19 cellular contexts compared by ENCODE assay signal in the genomic region with DNA sequence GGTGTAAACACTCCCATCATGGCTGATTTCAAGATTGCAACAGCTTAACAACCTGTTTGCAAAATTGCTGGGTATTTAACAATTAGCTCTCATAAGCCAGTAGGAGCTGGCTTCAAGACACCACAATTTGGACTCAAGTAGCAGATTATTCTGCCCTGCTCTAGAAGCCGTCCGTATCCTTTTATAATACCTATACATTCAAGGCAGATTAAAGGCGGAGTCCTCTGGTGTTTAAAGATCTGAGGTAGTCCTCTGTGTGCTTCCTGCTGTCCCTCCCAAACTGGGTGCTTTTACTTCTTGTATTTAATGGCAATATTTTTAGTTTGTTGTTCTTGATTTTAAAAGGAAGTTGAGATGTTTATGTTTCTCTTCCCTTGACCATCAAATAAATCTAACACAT.
DNase-seq lines count a peak whose midpoint lies in the region; ATAC-seq and TF ChIP-seq lines count a peak whose summit lies in the region.
"Had no signal": no experiment of that assay in that cellular context is flagged by ENCODE, and none has a peak within 500 bp of the region (broad histone marks: within the 10 kb centered on the region; RNA-seq: fewer than 3 reads in every experiment).

No MANE protein-coding gene starts in this region.

- intact Hi-C loops in left colon (cut with DNase I, micrococcal nuclease) = no loop called here
- intact Hi-C loops in Right ventricle myocardium superior (cut with DNase I) = no loop called here

- no peak for TF ChIP-seq POLR2A in NB4 (IDR thresholded peaks at IDR 0.05; ENCODE audit: extremely low read depth, insufficient read length)

- no peak for TF ChIP-seq CTCF in NB4 (IDR thresholded peaks at IDR 0.05; ENCODE audit: low read depth, low read length)

- ATAC-seq in left colon (peak; percentile 51), Right ventricle myocardium superior (ENCODE audit: poor library complexity) (no peak), HG03039 (IDR thresholded peaks at IDR 0.05; ENCODE audit: unreplicated experiment) (no peak)
- ATAC-seq: A549 had no signal

- no peak overlapping the region for H3K4me3 ChIP-seq in NB4 (ENCODE audit: low read depth, low read length)
- H3K4me3 ChIP-seq: A549; BLaER1 treated with 17β-estradiol and CSF1 and Interleukin-3, amounts not matched to agents 10 nM and 100 nM; HAP-1 had no signal

- DNase-seq in NCI-H82 (lab: John Stamatoyannopoulos, UW) (peak; percentile 47), NCI-H82 treated with DMSO at 0.1 percent for 48 hours (lab: John Stamatoyannopoulos, UW; ENCODE audit: unreplicated experiment) (no peak), NB4 (ENCODE audit: low read depth) (peak; percentile 7), left colon (no peak), Right ventricle myocardium superior (no peak)
- DNase-seq: 8988T; ACHN; AML-193; BE2C; CD4-positive, alpha-beta T cell; CD8-positive, alpha-beta memory T cell; DMS53; DMS79 treated with DMSO at 0.1 percent for 48 hours; GF-D8; GOT3 had no signal

Comparison
In these comparisons a context has a peak if more than half of its experiments do, and no peak if none do; other contexts are left out.
1. DNase-seq: peak in NCI-H82 (single experiment) and NB4 (single experiment); none in NCI-H82 treated with DMSO at 0.1 percent for 48 hours (single experiment), left colon (0 of 2) and Right ventricle myocardium superior (single experiment).